21 cellular contexts compared by ENCODE assay signal in genomic region chr5:157301066-157301465, GRCh38. TPM values are rescaled to one million over a fixed set of nuclear protein-coding genes. Genes with fewer than 3 reads are reported as not detected.
DNase-seq lines count a peak whose midpoint lies in the region; ATAC-seq, FAIRE-seq and TF ChIP-seq lines count a peak whose summit lies in the region.
"Had no signal": no experiment of that assay in that cellular context is flagged by ENCODE, and none has a peak within 500 bp of the region (broad histone marks: within the 10 kb centered on the region; RNA-seq: fewer than 3 reads in every experiment).

No MANE protein-coding gene starts in this region.

- H3K27me3 Mint-ChIP-seq in activated naive CD4-positive, alpha-beta T cell treated with anti-CD3 and anti-CD28 coated beads, Interleukin-2, amount 50 U/mL, for 24 hours: no peaks in the 10 kb centered on the region
- H3K27me3 Mint-ChIP-seq in activated B cell treated with CpG ODN at 0.5 μM for 24 hours (no peaks in the 10 kb centered on the region), immature natural killer cell (ENCODE audit: low read depth in 3 of 3) (peaks cover 0 to 3% (median 0%) of the 10 kb centered on the region in 3 donors)

- no peak for DNase-seq in activated naive CD4-positive, alpha-beta T cell (lab: John Stamatoyannopoulos, UW)
- DNase-seq in activated B cell treated with CpG ODN at 0.5 μM for 24 hours: no peak
- no peak for DNase-seq in immature natural killer cell
- DNase-seq in DMS79 (lab: John Stamatoyannopoulos, UW): no peak
- DNase-seq in GM19239 (ENCODE audit: insufficient read length, low spot score): no peak
- DNase-seq: amygdala; C1 segment of cervical spinal cord; EL; GOT3; midbrain; NCI-H446 treated with DMSO at 0.1 percent for 48 hours; NCI-H82; pancreas; stimulated activated CD4-positive, alpha-beta T cell treated with anti-CD3 and anti-CD28 coated beads, Interleukin-1b, Interleukin-23, amount 100 ng/mL, for 48 hours; SW 1271; trophoblast cell had no signal

- FAIRE-seq in GM19239 (lab: Jason Lieb, UNC): no peak
- FAIRE-seq: GM12878, islet of Langerhans, pancreas had no signal

- intact Hi-C loops in activated B cell treated with CpG ODN at 0.5 μM for 24 hours (cut with micrococcal nuclease): no loop called here

- CTCF ChIA-PET in activated B cell treated with CpG ODN at 0.5 μM for 24 hours (lab: Charles Lee): interaction anchor here (1.9 kb wide), 1 partner anchor 47 kb away, joined by 6 read pairs; no protein-coding TSS in a partner anchor

- H3K27ac Mint-ChIP-seq in activated naive CD4-positive, alpha-beta T cell treated with anti-CD3 and anti-CD28 coated beads, Interleukin-2, amount 50 U/mL, for 24 hours: peak overlapping the region; percentile 85
- H3K27ac Mint-ChIP-seq in activated B cell treated with CpG ODN at 0.5 μM for 24 hours (peak overlapping the region; percentile 81), immature natural killer cell (peak overlapping the region; percentile 64 to 95 (median 82))
- H3K27ac Mint-ChIP-seq: activated T-helper 2 cell treated with anti-CD3 and anti-CD28 coated beads, Interferon-gamma antibody, Interleukin-2, Interleukin-4, amounts not matched to agents 10 μg/mL and 5 μg/mL and 100 μg/mL, durations not matched to agents 14 hours and 24 hours and 36 hours had no signal

- no peak for TF ChIP-seq CTCF in activated B cell treated with CpG ODN at 0.5 μM for 24 hours (IDR thresholded peaks at IDR 0.05)

- POLR2A ChIA-PET in activated B cell treated with CpG ODN at 0.5 μM for 24 hours (lab: Charles Lee): interaction anchor here (1.1 to 1.8 kb wide), 2 partner anchors 36 to 48 kb away, joined by 3 to 4 read pairs; no protein-coding TSS in a partner anchor

- no peak overlapping the region for H3K4me3 Mint-ChIP-seq in activated naive CD4-positive, alpha-beta T cell treated with anti-CD3 and anti-CD28 coated beads, Interleukin-2, amount 50 U/mL, for 24 hours
- H3K4me3 Mint-ChIP-seq in activated B cell treated with CpG ODN at 0.5 μM for 24 hours (no peak overlapping the region), immature natural killer cell (no peak overlapping the region)

- H3K36me3 Mint-ChIP-seq in activated naive CD4-positive, alpha-beta T cell treated with anti-CD3 and anti-CD28 coated beads, Interleukin-2, amount 50 U/mL, for 24 hours: peaks cover 22% of the 10 kb centered on the region
- H3K36me3 Mint-ChIP-seq in activated B cell treated with CpG ODN at 0.5 μM for 24 hours (ENCODE audit: low read depth) (peaks cover 93% of the 10 kb centered on the region), immature natural killer cell (peaks cover 21 to 71% (median 40%) of the 10 kb centered on the region in 3 donors)

- peaks cover 57% of the 10 kb centered on the region for H3K4me1 Mint-ChIP-seq in activated naive CD4-positive, alpha-beta T cell treated with anti-CD3 and anti-CD28 coated beads, Interleukin-2, amount 50 U/mL, for 24 hours
- peaks cover 5% of the 10 kb centered on the region for H3K4me1 Mint-ChIP-seq in activated B cell treated with CpG ODN at 0.5 μM for 24 hours
- H3K4me1 Mint-ChIP-seq in immature natural killer cell: peaks cover 47 to 66% of the 10 kb centered on the region in 2 donors

- no peaks in the 10 kb centered on the region for H3K9me3 Mint-ChIP-seq in activated naive CD4-positive, alpha-beta T cell treated with anti-CD3 and anti-CD28 coated beads, Interleukin-2, amount 50 U/mL, for 24 hours
- H3K9me3 Mint-ChIP-seq in activated B cell treated with CpG ODN at 0.5 μM for 24 hours (no peaks in the 10 kb centered on the region), immature natural killer cell (no peaks in the 10 kb centered on the region)
- H3K9me3 Mint-ChIP-seq: activated T-helper 2 cell treated with anti-CD3 and anti-CD28 coated beads, Interferon-gamma antibody, Interleukin-2, Interleukin-4, amounts not matched to agents 10 μg/mL and 5 μg/mL and 100 μg/mL, durations not matched to agents 14 hours and 24 hours and 36 hours had no signal

- ATAC-seq in activated B cell treated with CpG ODN at 0.5 μM for 24 hours (ENCODE audit: low read depth) (no peak), HG02970 (IDR thresholded peaks at IDR 0.05; ENCODE audit: low FRiP score, unreplicated experiment) (no peak)
- ATAC-seq: GM12878, pancreas had no signal

RNA-seq across cellular contexts. Expression of gene CYFIP2, which starts 35.1 kb away (rescaled TPM):
- total RNA-seq in activated B cell treated with CpG ODN at 0.5 μM for 24 hours: 385 and 471 TPM in 2 replicates
- polyA plus RNA-seq in immature natural killer cell: 100 to 1,000 TPM; 293 to 667 (median 513) TPM
